In the genomic region with DNA sequence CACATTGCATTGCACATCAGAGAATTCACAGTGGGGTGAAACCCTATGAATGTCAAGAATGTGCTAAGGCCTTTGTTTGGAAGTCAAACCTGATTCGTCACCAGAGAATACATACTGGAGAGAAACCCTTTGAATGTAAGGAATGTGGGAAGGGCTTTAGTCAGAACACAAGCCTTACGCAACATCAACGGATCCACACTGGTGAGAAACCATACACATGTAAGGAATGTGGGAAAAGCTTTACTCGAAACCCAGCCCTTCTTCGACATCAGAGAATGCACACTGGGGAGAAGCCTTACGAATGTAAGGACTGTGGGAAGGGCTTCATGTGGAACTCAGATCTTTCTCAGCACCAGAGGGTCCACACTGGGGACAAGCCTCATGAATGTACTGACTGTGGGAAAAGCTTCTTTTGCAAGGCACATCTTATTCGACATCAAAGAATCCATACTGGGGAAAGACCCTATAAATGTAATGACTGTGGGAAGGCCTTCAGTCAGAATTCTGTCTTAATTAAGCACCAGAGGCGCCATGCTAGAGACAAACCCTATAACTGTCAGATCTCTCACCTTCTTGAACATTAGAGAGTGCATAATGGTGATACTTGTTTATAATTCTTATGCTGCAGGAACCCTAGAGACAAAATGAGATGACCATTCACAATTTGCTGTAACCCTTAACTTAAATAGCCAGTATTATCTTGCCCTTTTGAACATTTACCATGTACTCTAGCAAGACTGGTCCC, we compare ENCODE assay signal across 1 cellular context.
TF ChIP-seq lines count a peak whose summit lies in the region.

No MANE protein-coding gene starts in this region.

TF ChIP-seq in HepG2, 621 proteins besides CTCF, POLR2A, EP300 and RAD21 (continued from another document and continues in another):
- TF ChIP-seq ZNF574 (CRISPR knock-in tag; IDR thresholded peaks at IDR 0.05) (peak; percentile 24; the same call in 1 of the 2 replicates), ZSCAN5A (CRISPR knock-in tag; IDR thresholded peaks at IDR 0.05; ENCODE audit: borderline replicate concordance) (no peak), ELF1 (CRISPR knock-in tag; IDR thresholded peaks at IDR 0.05) (no peak), ZNF44 (CRISPR knock-in tag; IDR thresholded peaks at IDR 0.05) (no peak), ZNF510 (CRISPR knock-in tag; IDR thresholded peaks at IDR 0.05; ENCODE audit: low read depth) (no peak), MZF1 (CRISPR knock-in tag; IDR thresholded peaks at IDR 0.05; ENCODE audit: borderline replicate concordance) (no peak), MLX (CRISPR knock-in tag; IDR thresholded peaks at IDR 0.05) (no peak), TCF7L2 (IDR thresholded peaks at IDR 0.05; ENCODE audit: low read depth, low read length) (no peak), ZC3H13 (CRISPR knock-in tag; IDR thresholded peaks at IDR 0.05) (no peak), MTA1 (CRISPR knock-in tag; IDR thresholded peaks at IDR 0.05; ENCODE audit: borderline replicate concordance) (no peak), SIX4 (CRISPR knock-in tag; IDR thresholded peaks at IDR 0.05) (no peak), ZNF776 (CRISPR knock-in tag; IDR thresholded peaks at IDR 0.05) (no peak), BRF2 (CRISPR knock-in tag; IDR thresholded peaks at IDR 0.05) (no peak), HOXA3 (CRISPR knock-in tag; IDR thresholded peaks at IDR 0.05) (0 out of 2 replicates have a peak, but pooled peaks have one; percentile 22), ZNF276 (CRISPR knock-in tag; IDR thresholded peaks at IDR 0.05; ENCODE audit: low read depth) (no peak), TSC22D2 (CRISPR knock-in tag; IDR thresholded peaks at IDR 0.05; ENCODE audit: borderline replicate concordance) (no peak), ATF5 (CRISPR knock-in tag; IDR thresholded peaks at IDR 0.05; ENCODE audit: low read depth) (no peak), HNRNPH1 (optimal IDR thresholded peaks at IDR 0.05; ENCODE audit: low read depth, low read length) (no peak), GABPB1 (CRISPR knock-in tag; IDR thresholded peaks at IDR 0.05) (no peak), SALL1 (CRISPR knock-in tag; IDR thresholded peaks at IDR 0.05) (peak; percentile 30; the same call in 1 of the 2 replicates), ARNT (IDR thresholded peaks at IDR 0.05) (no peak), CREB3 (CRISPR knock-in tag; IDR thresholded peaks at IDR 0.05) (no peak), ZNF710 (CRISPR knock-in tag; IDR thresholded peaks at IDR 0.05; ENCODE audit: borderline replicate concordance) (no peak), SSRP1 (CRISPR knock-in tag; IDR thresholded peaks at IDR 0.05) (no peak), TCF12 (IDR thresholded peaks at IDR 0.05) (no peak), TCF12 (CRISPR knock-in tag; IDR thresholded peaks at IDR 0.05) (no peak), SAFB2 (CRISPR knock-in tag; IDR thresholded peaks at IDR 0.05; ENCODE audit: borderline replicate concordance, low read depth) (no peak)
- TF ChIP-seq, protein P1, sequence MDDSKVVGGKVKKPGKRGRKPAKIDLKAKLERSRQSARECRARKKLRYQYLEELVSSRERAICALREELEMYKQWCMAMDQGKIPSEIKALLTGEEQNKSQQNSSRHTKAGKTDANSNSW (CRISPR knock-in tag; IDR thresholded peaks at IDR 0.05; ENCODE audit: borderline replicate concordance): no peak
- TF ChIP-seq, protein P2, sequence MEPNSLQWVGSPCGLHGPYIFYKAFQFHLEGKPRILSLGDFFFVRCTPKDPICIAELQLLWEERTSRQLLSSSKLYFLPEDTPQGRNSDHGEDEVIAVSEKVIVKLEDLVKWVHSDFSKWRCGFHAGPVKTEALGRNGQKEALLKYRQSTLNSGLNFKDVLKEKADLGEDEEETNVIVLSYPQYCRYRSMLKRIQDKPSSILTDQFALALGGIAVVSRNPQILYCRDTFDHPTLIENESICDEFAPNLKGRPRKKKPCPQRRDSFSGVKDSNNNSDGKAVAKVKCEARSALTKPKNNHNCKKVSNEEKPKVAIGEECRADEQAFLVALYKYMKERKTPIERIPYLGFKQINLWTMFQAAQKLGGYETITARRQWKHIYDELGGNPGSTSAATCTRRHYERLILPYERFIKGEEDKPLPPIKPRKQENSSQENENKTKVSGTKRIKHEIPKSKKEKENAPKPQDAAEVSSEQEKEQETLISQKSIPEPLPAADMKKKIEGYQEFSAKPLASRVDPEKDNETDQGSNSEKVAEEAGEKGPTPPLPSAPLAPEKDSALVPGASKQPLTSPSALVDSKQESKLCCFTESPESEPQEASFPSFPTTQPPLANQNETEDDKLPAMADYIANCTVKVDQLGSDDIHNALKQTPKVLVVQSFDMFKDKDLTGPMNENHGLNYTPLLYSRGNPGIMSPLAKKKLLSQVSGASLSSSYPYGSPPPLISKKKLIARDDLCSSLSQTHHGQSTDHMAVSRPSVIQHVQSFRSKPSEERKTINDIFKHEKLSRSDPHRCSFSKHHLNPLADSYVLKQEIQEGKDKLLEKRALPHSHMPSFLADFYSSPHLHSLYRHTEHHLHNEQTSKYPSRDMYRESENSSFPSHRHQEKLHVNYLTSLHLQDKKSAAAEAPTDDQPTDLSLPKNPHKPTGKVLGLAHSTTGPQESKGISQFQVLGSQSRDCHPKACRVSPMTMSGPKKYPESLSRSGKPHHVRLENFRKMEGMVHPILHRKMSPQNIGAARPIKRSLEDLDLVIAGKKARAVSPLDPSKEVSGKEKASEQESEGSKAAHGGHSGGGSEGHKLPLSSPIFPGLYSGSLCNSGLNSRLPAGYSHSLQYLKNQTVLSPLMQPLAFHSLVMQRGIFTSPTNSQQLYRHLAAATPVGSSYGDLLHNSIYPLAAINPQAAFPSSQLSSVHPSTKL (CRISPR knock-in tag; IDR thresholded peaks at IDR 0.05): peak; percentile 70
- TF ChIP-seq, protein P3, sequence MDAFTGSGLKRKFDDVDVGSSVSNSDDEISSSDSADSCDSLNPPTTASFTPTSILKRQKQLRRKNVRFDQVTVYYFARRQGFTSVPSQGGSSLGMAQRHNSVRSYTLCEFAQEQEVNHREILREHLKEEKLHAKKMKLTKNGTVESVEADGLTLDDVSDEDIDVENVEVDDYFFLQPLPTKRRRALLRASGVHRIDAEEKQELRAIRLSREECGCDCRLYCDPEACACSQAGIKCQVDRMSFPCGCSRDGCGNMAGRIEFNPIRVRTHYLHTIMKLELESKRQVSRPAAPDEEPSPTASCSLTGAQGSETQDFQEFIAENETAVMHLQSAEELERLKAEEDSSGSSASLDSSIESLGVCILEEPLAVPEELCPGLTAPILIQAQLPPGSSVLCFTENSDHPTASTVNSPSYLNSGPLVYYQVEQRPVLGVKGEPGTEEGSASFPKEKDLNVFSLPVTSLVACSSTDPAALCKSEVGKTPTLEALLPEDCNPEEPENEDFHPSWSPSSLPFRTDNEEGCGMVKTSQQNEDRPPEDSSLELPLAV (CRISPR knock-in tag; conservative IDR thresholded peaks at IDR 0.05; ENCODE audit: low read depth): no peak
- TF ChIP-seq, protein P4, sequence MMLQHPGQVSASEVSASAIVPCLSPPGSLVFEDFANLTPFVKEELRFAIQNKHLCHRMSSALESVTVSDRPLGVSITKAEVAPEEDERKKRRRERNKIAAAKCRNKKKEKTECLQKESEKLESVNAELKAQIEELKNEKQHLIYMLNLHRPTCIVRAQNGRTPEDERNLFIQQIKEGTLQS (CRISPR knock-in tag; IDR thresholded peaks at IDR 0.05): no peak
